Comparison of ENCODE assay signal across 7 cellular contexts in genomic region chr15:89143503-89144162, GRCh38. TPM values are rescaled to one million over a fixed set of nuclear protein-coding genes. Genes with fewer than 3 reads are reported as not detected.
DNase-seq lines count a peak whose midpoint lies in the region; ATAC-seq and TF ChIP-seq lines count a peak whose summit lies in the region.

No MANE protein-coding gene starts in this region.

- no peak for TF ChIP-seq CTCF in sigmoid colon (IDR thresholded peaks at IDR 0.05)

- TF ChIP-seq POLR2A in sigmoid colon (IDR thresholded peaks at IDR 0.05), result no peak

- peak overlapping the region; percentile 53 to 57 for H3K4me3 Mint-ChIP-seq in effector memory CD8-positive, alpha-beta T cell

- WGBS in sigmoid colon, 2 donors, result 65 to 75% methylated on average over 6 of the region's 6 CpGs

- DNase-seq in NCI-H345 (lab: John Stamatoyannopoulos, UW) (peak; percentile 74), sigmoid colon (no peak), kidney glomerular epithelial cell (lab: John Stamatoyannopoulos, UW) (no peak)
- no peak for DNase-seq in effector memory CD8-positive, alpha-beta T cell
- DNase-seq in activated CD4-positive, CD25-positive, alpha-beta regulatory T cell treated with anti-CD3 and anti-CD28 coated beads, Interleukin-2, amount 50 U/mL, for 72 hours, result no peak

- H3K36me3 Mint-ChIP-seq in effector memory CD8-positive, alpha-beta T cell (ENCODE audit: insufficient read depth), result no peaks in the 10 kb centered on the region

- peak overlapping the region in 1 of 2 donors; percentile 78 for H3K27ac Mint-ChIP-seq in effector memory CD8-positive, alpha-beta T cell

- ATAC-seq in GM21423 (IDR thresholded peaks at IDR 0.05; ENCODE audit: unreplicated experiment) (peak; percentile 53), GM18873 (IDR thresholded peaks at IDR 0.05; ENCODE audit: low FRiP score, unreplicated experiment) (no peak)
- peak; percentile 88 for ATAC-seq in effector memory CD8-positive, alpha-beta T cell (replicated peaks)

- no peaks in the 10 kb centered on the region for H3K27me3 ChIP-seq in sigmoid colon

- H3K4me3 ChIP-seq in sigmoid colon, result no peak overlapping the region

- no peaks in the 10 kb centered on the region for H3K9me3 Mint-ChIP-seq in effector memory CD8-positive, alpha-beta T cell

- H3K4me1 ChIP-seq in sigmoid colon, result peaks cover 0 to 55% (median 25%) of the 10 kb centered on the region in 4 donors

- H3K27me3 Mint-ChIP-seq in effector memory CD8-positive, alpha-beta T cell, result no peaks in the 10 kb centered on the region

- H3K36me3 ChIP-seq in sigmoid colon, result peaks cover 0 to 42% (median 0%) of the 10 kb centered on the region in 4 donors

- intact Hi-C loops in sigmoid colon (cut with DNase I), result no loop called here

- TF ChIP-seq EP300 in sigmoid colon (IDR thresholded peaks at IDR 0.05), result no peak

- peak overlapping the region in 3 of 4 donors; percentile 23 to 57 (median 34) for H3K27ac ChIP-seq in sigmoid colon

- peaks cover 14 to 22% of the 10 kb centered on the region in 2 donors for H3K4me1 Mint-ChIP-seq in effector memory CD8-positive, alpha-beta T cell (ENCODE audit: low read depth in 2 of 2)

- no peaks in the 10 kb centered on the region for H3K9me3 ChIP-seq in sigmoid colon

RNA-seq across cellular contexts. Expression of gene ABHD2, which starts 55.4 kb away (rescaled TPM):
- total RNA-seq in sigmoid colon, result 10 to 100 TPM; 32.9 to 81.5 (median 49.0) TPM
- 10 to 100 TPM in 1 of 3 donors, 1 to 10 TPM in 2; 1.8 to 27.7 (median 4.2) TPM for polyA plus RNA-seq in sigmoid colon
